In the genomic region with DNA sequence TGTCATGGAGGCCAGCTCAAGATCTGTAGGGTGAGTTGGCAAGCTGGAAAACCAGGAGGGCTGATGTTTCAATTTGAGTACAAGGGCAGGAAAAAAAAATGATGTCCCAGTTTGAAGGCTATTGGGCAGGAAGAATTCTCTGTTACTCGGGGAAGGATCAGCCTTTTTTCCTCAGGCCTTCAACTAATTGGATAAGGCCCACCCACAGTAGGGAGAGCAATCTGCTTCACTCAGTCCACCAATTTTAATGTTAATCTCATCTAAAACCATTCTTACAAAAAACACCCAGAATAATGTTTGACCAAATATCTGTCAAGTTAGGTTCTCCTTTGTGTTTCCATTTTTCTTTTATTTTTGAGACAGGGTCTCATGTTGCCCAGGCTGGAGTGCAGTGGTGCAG, we compare ENCODE assay signal across 9 cellular contexts.
"Had no signal": no experiment of that assay in that cellular context is flagged by ENCODE, and none has a peak within 500 bp of the region (broad histone marks: within the 10 kb centered on the region; RNA-seq: fewer than 3 reads in every experiment).

No MANE protein-coding gene starts in this region.

- H3K27me3 Mint-ChIP-seq: IgD-negative memory B cell had no signal

- ATAC-seq: GM23338, HepG2 had no signal

- H3K36me3 Mint-ChIP-seq: IgD-negative memory B cell had no signal

- H2AFZ ChIP-seq: GM23338 had no signal

- H3K4me2 ChIP-seq: GM23338 had no signal

- FAIRE-seq: H54, HepG2 had no signal

- DNase-seq: H9, HCEC 1CT, HFFc6, KG1 had no signal

- H3K27ac ChIP-seq: HL-60 had no signal

- H3K4me3 Mint-ChIP-seq: GM23338, H9, HFFc6, IgD-negative memory B cell had no signal

- H3K4me3 ChIP-seq: GM23338 had no signal

- H3K4me1 Mint-ChIP-seq: GM23338, H9, IgD-negative memory B cell had no signal

- H3K27ac Mint-ChIP-seq: GM23338, HFFc6, IgD-negative memory B cell had no signal

- H3K9me3 Mint-ChIP-seq: HFFc6 had no signal
